ENCODE assay signal across 1 cellular context in the genomic region with DNA sequence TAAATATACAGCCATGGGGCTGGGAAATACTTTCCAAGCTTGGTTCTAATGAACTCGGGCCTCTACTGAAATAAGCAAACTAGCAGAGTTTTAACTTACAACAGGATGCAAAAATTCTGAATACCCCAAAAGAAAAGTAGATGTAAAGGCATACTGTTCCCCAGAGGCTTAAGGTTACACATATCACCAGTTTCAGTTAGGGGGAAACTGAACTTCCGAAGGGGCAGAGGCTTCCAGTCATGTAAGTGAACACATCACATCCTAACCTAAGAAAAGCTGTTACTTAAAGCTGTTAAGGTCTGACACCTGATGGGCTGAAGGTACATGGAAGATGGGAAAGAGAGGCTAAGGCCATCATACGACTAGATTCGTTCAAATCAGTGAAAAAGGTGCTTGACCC.
TF ChIP-seq lines count a peak whose summit lies in the region.

No MANE protein-coding gene starts in this region.

TF ChIP-seq in endothelial cell of umbilical vein, 7 proteins besides CTCF, POLR2A, EP300 and RAD21:
- TF ChIP-seq EZH2 (IDR thresholded peaks at IDR 0.05; ENCODE audit: borderline replicate concordance, low read depth, low read length, severe bottlenecking) (no peak), GATA2 (IDR thresholded peaks at IDR 0.05; ENCODE audit: insufficient read depth, insufficient read length, low read depth, low read length) (no peak), FOS (IDR thresholded peaks at IDR 0.05; ENCODE audit: borderline replicate concordance, insufficient read depth, low read length) (no peak), MYC (IDR thresholded peaks at IDR 0.05; ENCODE audit: low read depth, low read length) (no peak)
